15 cellular contexts compared by ENCODE assay signal in the genomic region with DNA sequence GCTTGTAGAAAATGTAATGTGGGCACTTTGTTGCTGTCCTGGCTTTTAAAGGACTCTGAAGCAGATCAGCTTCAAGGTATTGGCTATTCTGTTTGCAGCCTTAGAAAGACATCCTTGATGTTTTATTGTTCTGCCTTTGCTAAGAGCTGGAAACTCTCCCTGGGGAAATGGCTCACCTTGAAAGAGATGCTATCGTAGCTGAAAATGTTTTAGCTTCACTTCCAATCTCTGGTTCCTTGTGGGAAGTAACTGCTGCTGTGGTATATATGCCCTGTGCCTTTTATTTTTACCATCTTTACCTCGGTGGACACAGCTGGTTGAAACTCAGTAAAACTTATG.
DNase-seq lines count a peak whose midpoint lies in the region; ATAC-seq and TF ChIP-seq lines count a peak whose summit lies in the region.
"Had no signal": no experiment of that assay in that cellular context is flagged by ENCODE, and none has a peak within 500 bp of the region (broad histone marks: within the 10 kb centered on the region; RNA-seq: fewer than 3 reads in every experiment).

No MANE protein-coding gene starts in this region.

- H3K27ac ChIP-seq in stomach = peak overlapping the region in 3 of 5 donors; percentile 24 to 81 (median 80)
- H3K27ac ChIP-seq in substantia nigra (ENCODE audit: low read depth, low read length, poor library complexity, severe bottlenecking) = no peak overlapping the region
- H3K27ac ChIP-seq: ovary had no signal

- no peaks in the 10 kb centered on the region for H3K27me3 Mint-ChIP-seq in activated naive CD4-positive, alpha-beta T cell treated with anti-CD3 and anti-CD28 coated beads for 36 hours (ENCODE audit: low read depth)

- H3K36me3 ChIP-seq in kidney epithelial cell (ENCODE audit: control insufficient read depth, insufficient read depth, low read length) = no peaks in the 10 kb centered on the region
- H3K36me3 ChIP-seq in stomach = no peaks in the 10 kb centered on the region
- H3K36me3 ChIP-seq: ovary, tibial nerve had no signal

- no peak for TF ChIP-seq EP300 in stomach (IDR thresholded peaks at IDR 0.05)

- peaks cover 27 to 71% (median 29%) of the 10 kb centered on the region in 4 donors for H3K4me1 ChIP-seq in stomach

- peak overlapping the region; percentile 33 for H3K27ac Mint-ChIP-seq in activated naive CD4-positive, alpha-beta T cell treated with anti-CD3 and anti-CD28 coated beads for 36 hours
- H3K27ac Mint-ChIP-seq in activated naive CD4-positive, alpha-beta T cell treated with anti-CD3 and anti-CD28 coated beads, Interleukin-2, amount 50 U/mL, for 72 hours = peak overlapping the region in 1 of 2 donors; percentile 94

- H3K4me3 ChIP-seq in kidney epithelial cell (ENCODE audit: low read depth, low read length) = peak overlapping the region; percentile 3
- no peak overlapping the region for H3K4me3 ChIP-seq in stomach
- H3K4me3 ChIP-seq: ovary, tibial nerve had no signal

- TF ChIP-seq CTCF in kidney epithelial cell (IDR thresholded peaks at IDR 0.05; ENCODE audit: insufficient read depth, low read length, poor library complexity, severe bottlenecking) (no peak), stomach (IDR thresholded peaks at IDR 0.05) (no peak)

- intact Hi-C loops in activated naive CD4-positive, alpha-beta T cell treated with anti-CD3 and anti-CD28 coated beads for 36 hours (cut with micrococcal nuclease) = loop anchor here (1.0 to 5.0 kb wide), 3 partner anchors 23 to 229 kb away; no protein-coding TSS in a partner anchor
- intact Hi-C loops in stomach (cut with DNase I; ENCODE audit: low total_unique reads) = no loop called here

- ATAC-seq in activated naive CD4-positive, alpha-beta T cell treated with anti-CD3 and anti-CD28 coated beads, Interleukin-2, amount 50 U/mL, for 72 hours = no peak

- peaks cover 83% of the 10 kb centered on the region for H3K4me1 Mint-ChIP-seq in activated naive CD4-positive, alpha-beta T cell treated with anti-CD3 and anti-CD28 coated beads for 36 hours (ENCODE audit: low read depth)

- no peaks in the 10 kb centered on the region for H3K9me3 ChIP-seq in stomach
- H3K9me3 ChIP-seq: ovary, SK-N-SH, tibial nerve had no signal

- H3K9me3 Mint-ChIP-seq in activated naive CD4-positive, alpha-beta T cell treated with anti-CD3 and anti-CD28 coated beads for 36 hours = peaks cover 3% of the 10 kb centered on the region
- no peaks in the 10 kb centered on the region for H3K9me3 Mint-ChIP-seq in activated naive CD4-positive, alpha-beta T cell treated with anti-CD3 and anti-CD28 coated beads, Interleukin-2, amount 50 U/mL, for 72 hours

- DNase-seq in activated naive CD4-positive, alpha-beta T cell treated with anti-CD3 and anti-CD28 coated beads for 36 hours = no peak
- no peak for DNase-seq in activated naive CD4-positive, alpha-beta T cell treated with anti-CD3 and anti-CD28 coated beads, Interleukin-2, amount 50 U/mL, for 72 hours (ENCODE audit: low spot score in 2 of 2)
- DNase-seq in NCI-H69 (lab: John Stamatoyannopoulos, UW) (peak; percentile 15), kidney epithelial cell (ENCODE audit: low read depth) (no peak), stomach (no peak), substantia nigra (lab: John Stamatoyannopoulos, UW) (no peak), hippocampal formation (lab: John Stamatoyannopoulos, UW) (no peak), NOMO-1 treated with DMSO at 0.1 percent for 48 hours (lab: John Stamatoyannopoulos, UW; ENCODE audit: unreplicated experiment) (no peak)
- DNase-seq: activated CD4-positive, alpha-beta T cell treated with anti-CD3 and anti-CD28 coated beads, Interleukin-2, amount 50 U/mL, for 48 hours; foreskin fibroblast; GF-D8; MM.1S; ovary; SK-N-SH had no signal

- WGBS in stomach, 5 donors = 61 to 78% (median 70%) methylated on average over 2 of the region's 2 CpGs

- H3K27me3 ChIP-seq in kidney epithelial cell (ENCODE audit: control insufficient read depth, insufficient read depth, low read length) = no peaks in the 10 kb centered on the region
- H3K27me3 ChIP-seq in stomach = no peaks in the 10 kb centered on the region
- H3K27me3 ChIP-seq: ovary had no signal

- TF ChIP-seq POLR2A in stomach (IDR thresholded peaks at IDR 0.05) = no peak

- H3K36me3 Mint-ChIP-seq in activated naive CD4-positive, alpha-beta T cell treated with anti-CD3 and anti-CD28 coated beads for 36 hours (ENCODE audit: low read depth) = peaks cover under 1% of the 10 kb centered on the region
- peaks cover 0 to 8% of the 10 kb centered on the region in 2 donors for H3K36me3 Mint-ChIP-seq in activated naive CD4-positive, alpha-beta T cell treated with anti-CD3 and anti-CD28 coated beads, Interleukin-2, amount 50 U/mL, for 72 hours

- CTCF ChIA-PET in activated naive CD4-positive, alpha-beta T cell treated with anti-CD3 and anti-CD28 coated beads for 36 hours (lab: Charles Lee) = interaction anchor here (0.6 to 1.8 kb wide), 4 partner anchors 14 to 145 kb away, joined by 3 to 5 read pairs (median 4); no protein-coding TSS in a partner anchor

- peak overlapping the region; percentile 27 for H3K4me3 Mint-ChIP-seq in activated naive CD4-positive, alpha-beta T cell treated with anti-CD3 and anti-CD28 coated beads for 36 hours
